Comparison of ENCODE assay signal across 13 cellular contexts in genomic region chr7:152383341-152384234, GRCh38. TPM values are rescaled to one million over a fixed set of nuclear protein-coding genes. Genes with fewer than 3 reads are reported as not detected.
A peak's percentile ranks its signal among the peaks of the same experiment; 100 is the strongest.
DNase-seq lines count a peak whose midpoint lies in the region; ATAC-seq and TF ChIP-seq lines count a peak whose summit lies in the region.
"Had no signal": no experiment of that assay in that cellular context is flagged by ENCODE, and none has a peak within 500 bp of the region (broad histone marks: within the 10 kb centered on the region; RNA-seq: fewer than 3 reads in every experiment).

No MANE protein-coding gene starts in this region.

- intact Hi-C loops in CD14-positive monocyte (cut with micrococcal nuclease) = no loop called here

- H3K4me1 Mint-ChIP-seq in CD14-positive monocyte = peaks cover 9% of the 10 kb centered on the region
- peaks cover 6% of the 10 kb centered on the region for H3K4me1 Mint-ChIP-seq in activated CD8-positive, alpha-beta memory T cell treated with anti-CD3 and anti-CD28 coated beads, Interleukin-2, amount 10 ng/mL, durations not matched to agents 7 days and 5 days

- no peak for ATAC-seq in activated CD8-positive, alpha-beta memory T cell treated with anti-CD3 and anti-CD28 coated beads, Interleukin-2, amount 10 ng/mL, durations not matched to agents 7 days and 5 days
- ATAC-seq in HG02610 (IDR thresholded peaks at IDR 0.05; ENCODE audit: unreplicated experiment) = no peak
- ATAC-seq in HG02678 (IDR thresholded peaks at IDR 0.05; ENCODE audit: unreplicated experiment) = no peak

- H3K36me3 Mint-ChIP-seq in CD14-positive monocyte = no peaks in the 10 kb centered on the region
- H3K36me3 Mint-ChIP-seq in activated CD8-positive, alpha-beta memory T cell treated with anti-CD3 and anti-CD28 coated beads, Interleukin-2, amount 10 ng/mL, durations not matched to agents 7 days and 5 days = no peaks in the 10 kb centered on the region

- no peak overlapping the region for H3K4me3 Mint-ChIP-seq in CD14-positive monocyte
- H3K4me3 Mint-ChIP-seq in activated CD8-positive, alpha-beta memory T cell treated with anti-CD3 and anti-CD28 coated beads, Interleukin-2, amount 10 ng/mL, durations not matched to agents 7 days and 5 days = no peak overlapping the region
- H3K4me3 Mint-ChIP-seq: mesothelial cell of epicardium had no signal

- H3K27me3 Mint-ChIP-seq in CD14-positive monocyte (ENCODE audit: low read depth in 3 of 3) = no peaks in the 10 kb centered on the region
- no peaks in the 10 kb centered on the region for H3K27me3 Mint-ChIP-seq in activated CD8-positive, alpha-beta memory T cell treated with anti-CD3 and anti-CD28 coated beads, Interleukin-2, amount 10 ng/mL, durations not matched to agents 7 days and 5 days

- no peak for TF ChIP-seq CTCF in CD14-positive monocyte (IDR thresholded peaks at IDR 0.05)

- CTCF ChIA-PET in activated CD8-positive, alpha-beta memory T cell treated with anti-CD3 and anti-CD28 coated beads, Interleukin-2, amount 10 ng/mL, durations not matched to agents 7 days and 5 days (lab: Charles Lee) = no interaction called here

- peaks cover 2 to 19% (median 3%) of the 10 kb centered on the region in 7 donors for H3K9me3 Mint-ChIP-seq in CD14-positive monocyte
- H3K9me3 Mint-ChIP-seq in activated CD8-positive, alpha-beta memory T cell treated with anti-CD3 and anti-CD28 coated beads, Interleukin-2, amount 10 ng/mL, durations not matched to agents 7 days and 5 days (ENCODE audit: low read depth) = peaks cover 7% of the 10 kb centered on the region

- no peak overlapping the region for H3K27ac Mint-ChIP-seq in CD14-positive monocyte
- no peak overlapping the region for H3K27ac Mint-ChIP-seq in activated CD8-positive, alpha-beta memory T cell treated with anti-CD3 and anti-CD28 coated beads, Interleukin-2, amount 10 ng/mL, durations not matched to agents 7 days and 5 days
- H3K27ac Mint-ChIP-seq: mesothelial cell of epicardium had no signal

- DNase-seq in CD14-positive monocyte (ENCODE audit: low spot score) = peak; percentile 53
- DNase-seq in HT1080 (ENCODE audit: low read depth) = peak; percentile 64
- DNase-seq in dedifferentiated amniotic fluid mesenchymal stem cell (ENCODE audit: extremely low spot score) = peak; percentile 59
- peak; percentile 84 for DNase-seq in non-pigmented ciliary epithelial cell (ENCODE audit: low read depth)
- DNase-seq in activated CD8-positive, alpha-beta memory T cell treated with anti-CD3 and anti-CD28 coated beads, Interleukin-2, amount 10 ng/mL, durations not matched to agents 7 days and 5 days = no peak
- DNase-seq in NCI-H774 (lab: John Stamatoyannopoulos, UW) = no peak
- DNase-seq: activated CD4-positive, alpha-beta T cell treated with anti-CD3 and anti-CD28 coated beads for 1 hour; DMS53; NCI-H2227 treated with DMSO at 0.1 percent for 48 hours; SHP77 had no signal

RNA-seq across cellular contexts. Expression of gene KMT2C, which starts 52.2 kb away (rescaled TPM):
- polyA plus RNA-seq in CD14-positive monocyte = 1 to 10 TPM; 4.5 to 7.3 TPM
- total RNA-seq in HT1080 (2014; rRNA removed; shearing (Covaris generic)) = 7.5 and 11.3 TPM in 2 replicates
- 6.1 and 8.8 TPM in 2 replicates for polyA plus RNA-seq in HT1080 (2015; cell fraction: cytosol; rRNA removed)
- 23.9 and 24.9 TPM in 2 replicates for polyA plus RNA-seq in HT1080 (2015; cell fraction: nucleus; rRNA removed)
- 10 to 100 TPM; 58.2 to 86.6 TPM for total RNA-seq in activated CD8-positive, alpha-beta memory T cell treated with anti-CD3 and anti-CD28 coated beads, Interleukin-2, amount 10 ng/mL, durations not matched to agents 7 days and 5 days

Comparison
In these comparisons a context has a peak if more than half of its experiments do, and no peak if none do; other contexts are left out.
1. DNase-seq: peak in CD14-positive monocyte (single experiment), HT1080 (single experiment), dedifferentiated amniotic fluid mesenchymal stem cell (single experiment) and non-pigmented ciliary epithelial cell (single experiment); none in activated CD8-positive, alpha-beta memory T cell treated with anti-CD3 and anti-CD28 coated beads, Interleukin-2, amount 10 ng/mL, durations not matched to agents 7 days and 5 days (single experiment) and NCI-H774 (single experiment).